ENCODE assay signal across 1 cellular context in the genomic region with DNA sequence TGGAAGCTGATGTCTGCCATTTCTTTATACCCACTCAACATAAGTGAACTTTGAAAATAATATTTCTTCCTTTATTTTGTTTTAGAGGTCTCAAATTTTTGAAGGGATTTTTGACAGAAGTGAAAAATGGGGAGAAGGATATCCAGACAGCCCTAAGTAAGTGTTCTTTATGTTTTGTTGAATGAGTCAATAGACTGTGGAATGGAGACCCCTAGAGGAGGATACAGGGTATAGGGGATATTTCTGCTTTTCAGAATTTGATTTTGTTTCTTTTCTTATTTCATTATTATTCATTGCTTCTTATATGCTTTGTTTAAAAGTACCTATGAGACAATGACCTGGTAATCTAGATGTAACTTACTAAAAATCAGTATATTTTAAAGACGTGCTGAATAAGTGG.
TF ChIP-seq lines count a peak whose summit lies in the region.

No MANE protein-coding gene starts in this region.

TF ChIP-seq in endothelial cell of umbilical vein, 7 proteins besides CTCF, POLR2A, EP300 and RAD21:
- TF ChIP-seq JUN (IDR thresholded peaks at IDR 0.05; ENCODE audit: borderline replicate concordance, insufficient read depth, insufficient read length, low read depth) (no peak), FOS (IDR thresholded peaks at IDR 0.05; ENCODE audit: borderline replicate concordance, insufficient read depth, low read length) (no peak), POLR2AphosphoS5 (IDR thresholded peaks at IDR 0.05; ENCODE audit: insufficient read depth, low read depth, low read length) (no peak), EZH2 (IDR thresholded peaks at IDR 0.05; ENCODE audit: borderline replicate concordance, low read depth, low read length, severe bottlenecking) (no peak), GATA2 (IDR thresholded peaks at IDR 0.05; ENCODE audit: insufficient read depth, insufficient read length, low read depth, low read length) (no peak), MYC (IDR thresholded peaks at IDR 0.05; ENCODE audit: low read depth, low read length) (no peak)
- TF ChIP-seq, protein P1, sequence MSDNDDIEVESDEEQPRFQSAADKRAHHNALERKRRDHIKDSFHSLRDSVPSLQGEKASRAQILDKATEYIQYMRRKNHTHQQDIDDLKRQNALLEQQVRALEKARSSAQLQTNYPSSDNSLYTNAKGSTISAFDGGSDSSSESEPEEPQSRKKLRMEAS (IDR thresholded peaks at IDR 0.05; ENCODE audit: insufficient read depth, insufficient read length), result no peak
